Comparison of ENCODE assay signal across 8 cellular contexts in the genomic region with DNA sequence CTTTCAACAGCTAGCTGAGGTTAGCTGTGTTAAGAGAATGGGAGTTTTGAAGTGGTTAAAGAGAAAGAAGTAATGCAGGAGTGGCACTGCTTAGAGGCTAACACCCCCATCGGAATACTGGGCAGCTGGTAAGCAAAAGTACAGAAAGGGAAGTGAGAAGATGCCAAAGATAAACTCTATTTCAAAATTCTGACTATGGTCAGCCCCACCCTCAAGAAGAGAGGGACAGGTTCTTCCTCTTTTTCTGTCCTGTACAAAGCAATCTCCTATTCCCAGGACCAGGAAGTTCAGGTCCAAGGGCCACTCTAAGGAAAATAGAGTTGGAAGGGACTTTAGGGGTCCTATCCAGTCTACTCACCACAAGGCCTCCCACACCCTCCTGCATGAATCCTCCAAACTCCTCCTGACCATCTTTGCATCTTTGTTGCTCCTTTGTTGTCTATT. TPM values are rescaled to one million over a fixed set of nuclear protein-coding genes. Genes with fewer than 3 reads are reported as not detected.
A peak's percentile ranks its signal among the peaks of the same experiment; 100 is the strongest.
DNase-seq lines count a peak whose midpoint lies in the region; ATAC-seq, FAIRE-seq and TF ChIP-seq lines count a peak whose summit lies in the region.

No MANE protein-coding gene starts in this region.

- POLR2A ChIA-PET in activated CD4-positive, alpha-beta T cell treated with anti-CD3 and anti-CD28 coated beads, Interleukin-2, amount 10 ng/mL, durations not matched to agents 7 days and 5 days (lab: Charles Lee), result interaction anchor here (1.4 kb wide), 1 partner anchor 46 kb away, joined by 6 read pairs; the partner anchor contains the start of gene JAK2

- FAIRE-seq in RCC 7860 (lab: Jason Lieb, UNC), result no peak

- H3K9me3 ChIP-seq in testis, result no peaks in the 10 kb centered on the region

- peaks cover 19% of the 10 kb centered on the region for H3K36me3 Mint-ChIP-seq in activated CD4-positive, alpha-beta T cell treated with anti-CD3 and anti-CD28 coated beads, Interleukin-2, amount 10 ng/mL, durations not matched to agents 7 days and 5 days (ENCODE audit: low read depth)
- H3K36me3 Mint-ChIP-seq in T-helper 1 cell treated with Interleukin-12 subunit alpha and Interleukin-12 subunit beta and Interleukin-4 antibody, amounts not matched to agents 30 μg/mL and 1 μg/mL, for 36 hours (ENCODE audit: low read depth), result peaks cover 4% of the 10 kb centered on the region
- no peaks in the 10 kb centered on the region for H3K36me3 Mint-ChIP-seq in stimulated activated effector memory CD8-positive, alpha-beta T cell treated with anti-CD3 and anti-CD28 coated beads, Interleukin-12 subunit alpha, Interleukin-12 subunit beta, amount 100 ng/mL, for 72 hours

- H3K9me3 Mint-ChIP-seq in activated CD4-positive, alpha-beta T cell treated with anti-CD3 and anti-CD28 coated beads, Interleukin-2, amount 10 ng/mL, durations not matched to agents 7 days and 5 days, result no peaks in the 10 kb centered on the region
- no peaks in the 10 kb centered on the region for H3K9me3 Mint-ChIP-seq in T-helper 1 cell treated with Interleukin-12 subunit alpha and Interleukin-12 subunit beta and Interleukin-4 antibody, amounts not matched to agents 30 μg/mL and 1 μg/mL, for 36 hours
- H3K9me3 Mint-ChIP-seq in stimulated activated effector memory CD8-positive, alpha-beta T cell treated with anti-CD3 and anti-CD28 coated beads, Interleukin-12 subunit alpha, Interleukin-12 subunit beta, amount 100 ng/mL, for 72 hours, result no peaks in the 10 kb centered on the region

- peak; percentile 55 for DNase-seq in activated CD4-positive, alpha-beta T cell treated with anti-CD3 and anti-CD28 coated beads, Interleukin-2, amount 10 ng/mL, durations not matched to agents 7 days and 5 days
- no peak for DNase-seq in activated CD4-positive, alpha-beta T cell treated with anti-CD3 and anti-CD28 coated beads for 4 hours
- DNase-seq in stimulated activated effector memory CD8-positive, alpha-beta T cell treated with anti-CD3 and anti-CD28 coated beads, Interleukin-12 subunit alpha, Interleukin-12 subunit beta, amount 100 ng/mL, for 72 hours (ENCODE audit: low spot score in 2 of 2), result no peak
- no peak for DNase-seq in RCC 7860 (ENCODE audit: low spot score)
- no peak for DNase-seq in EL
- no peak for DNase-seq in testis

- WGBS in testis, 2 donors, result 67 to 85% methylated on average over 1 of the region's 1 CpG

- no peak for TF ChIP-seq POLR2A in testis (IDR thresholded peaks at IDR 0.05)

- ATAC-seq in HG02981 (IDR thresholded peaks at IDR 0.05; ENCODE audit: unreplicated experiment), result peak; percentile 84
- ATAC-seq in stimulated activated effector memory CD8-positive, alpha-beta T cell treated with anti-CD3 and anti-CD28 coated beads, Interleukin-12 subunit alpha, Interleukin-12 subunit beta, amount 100 ng/mL, for 72 hours, result peak; percentile 68

- peaks cover 82% of the 10 kb centered on the region for H3K4me1 Mint-ChIP-seq in activated CD4-positive, alpha-beta T cell treated with anti-CD3 and anti-CD28 coated beads, Interleukin-2, amount 10 ng/mL, durations not matched to agents 7 days and 5 days
- H3K4me1 Mint-ChIP-seq in T-helper 1 cell treated with Interleukin-12 subunit alpha and Interleukin-12 subunit beta and Interleukin-4 antibody, amounts not matched to agents 30 μg/mL and 1 μg/mL, for 36 hours (ENCODE audit: low read depth), result peaks cover 58% of the 10 kb centered on the region
- H3K4me1 Mint-ChIP-seq in stimulated activated effector memory CD8-positive, alpha-beta T cell treated with anti-CD3 and anti-CD28 coated beads, Interleukin-12 subunit alpha, Interleukin-12 subunit beta, amount 100 ng/mL, for 72 hours, result peaks cover 47% of the 10 kb centered on the region

- H3K4me3 Mint-ChIP-seq in activated CD4-positive, alpha-beta T cell treated with anti-CD3 and anti-CD28 coated beads, Interleukin-2, amount 10 ng/mL, durations not matched to agents 7 days and 5 days, result peak overlapping the region; percentile 20
- peak overlapping the region; percentile 45 for H3K4me3 Mint-ChIP-seq in T-helper 1 cell treated with Interleukin-12 subunit alpha and Interleukin-12 subunit beta and Interleukin-4 antibody, amounts not matched to agents 30 μg/mL and 1 μg/mL, for 36 hours
- H3K4me3 Mint-ChIP-seq in stimulated activated effector memory CD8-positive, alpha-beta T cell treated with anti-CD3 and anti-CD28 coated beads, Interleukin-12 subunit alpha, Interleukin-12 subunit beta, amount 100 ng/mL, for 72 hours, result peak overlapping the region; percentile 1

- CTCF ChIA-PET in activated CD4-positive, alpha-beta T cell treated with anti-CD3 and anti-CD28 coated beads, Interleukin-2, amount 10 ng/mL, durations not matched to agents 7 days and 5 days (lab: Charles Lee), result interaction anchor here (1.1 to 2.3 kb wide), 2 partner anchors 26 to 44 kb away, joined by 3 to 5 read pairs; no protein-coding TSS in a partner anchor

- H3K27ac Mint-ChIP-seq in activated CD4-positive, alpha-beta T cell treated with anti-CD3 and anti-CD28 coated beads, Interleukin-2, amount 10 ng/mL, durations not matched to agents 7 days and 5 days, result peak overlapping the region; percentile 93
- peak overlapping the region; percentile 81 for H3K27ac Mint-ChIP-seq in T-helper 1 cell treated with Interleukin-12 subunit alpha and Interleukin-12 subunit beta and Interleukin-4 antibody, amounts not matched to agents 30 μg/mL and 1 μg/mL, for 36 hours
- peak overlapping the region; percentile 2 for H3K27ac Mint-ChIP-seq in stimulated activated effector memory CD8-positive, alpha-beta T cell treated with anti-CD3 and anti-CD28 coated beads, Interleukin-12 subunit alpha, Interleukin-12 subunit beta, amount 100 ng/mL, for 72 hours

- peaks cover 7% of the 10 kb centered on the region for H3K4me1 ChIP-seq in testis

- H3K4me3 ChIP-seq in testis, result no peak overlapping the region

- H3K36me3 ChIP-seq in testis (ENCODE audit: low read depth, missing control alignments), result no peaks in the 10 kb centered on the region

- no peak overlapping the region for H3K27ac ChIP-seq in testis

- no peaks in the 10 kb centered on the region for H3K27me3 ChIP-seq in testis

- intact Hi-C loops in testis (cut with DNase I; ENCODE audit: low total_unique reads), result loop anchor here (10.0 kb wide), 1 partner anchor 46 kb away; the partner anchor contains the start of gene JAK2

- H3K27me3 Mint-ChIP-seq in activated CD4-positive, alpha-beta T cell treated with anti-CD3 and anti-CD28 coated beads, Interleukin-2, amount 10 ng/mL, durations not matched to agents 7 days and 5 days, result no peaks in the 10 kb centered on the region
- no peaks in the 10 kb centered on the region for H3K27me3 Mint-ChIP-seq in T-helper 1 cell treated with Interleukin-12 subunit alpha and Interleukin-12 subunit beta and Interleukin-4 antibody, amounts not matched to agents 30 μg/mL and 1 μg/mL, for 36 hours (ENCODE audit: low read depth)

- no peak for TF ChIP-seq CTCF in testis (IDR thresholded peaks at IDR 0.05)

RNA-seq across cellular contexts. Expression of gene JAK2, which starts 45.9 kb away (rescaled TPM):
- 10 to 100 TPM; 53.4 to 55.4 TPM for total RNA-seq in activated CD4-positive, alpha-beta T cell treated with anti-CD3 and anti-CD28 coated beads, Interleukin-2, amount 10 ng/mL, durations not matched to agents 7 days and 5 days
- 10 to 100 TPM; 24.1 to 25.5 TPM for total RNA-seq in testis
- polyA plus RNA-seq in testis (ENCODE audit: insufficient read depth, low read depth, low replicate concordance), result 14.0 TPM

Comparison
In these comparisons a context has a peak if more than half of its experiments do, and no peak if none do; other contexts are left out.
1. H3K27ac Mint-ChIP-seq: peak in every context shown above with its lines; median percentile 93 in activated CD4-positive, alpha-beta T cell treated with anti-CD3 and anti-CD28 coated beads, Interleukin-2, amount 10 ng/mL, durations not matched to agents 7 days and 5 days; 81 in T-helper 1 cell treated with Interleukin-12 subunit alpha and Interleukin-12 subunit beta and Interleukin-4 antibody, amounts not matched to agents 30 μg/mL and 1 μg/mL, for 36 hours; 2 in stimulated activated effector memory CD8-positive, alpha-beta T cell treated with anti-CD3 and anti-CD28 coated beads, Interleukin-12 subunit alpha, Interleukin-12 subunit beta, amount 100 ng/mL, for 72 hours.